ENCODE assay signal across 25 cellular contexts in genomic region chr11:78587446-78587845, GRCh38.
"Had no signal": no experiment of that assay in that cellular context is flagged by ENCODE, and none has a peak within 500 bp of the region (broad histone marks: within the 10 kb centered on the region; RNA-seq: fewer than 3 reads in every experiment).

No MANE protein-coding gene starts in this region.

- DNase-seq: IMR-90, Karpas-422, KG1, MG63, NCI-H1092, NCI-H1105 treated with DMSO at 0.1 percent for 48 hours, NCI-H1417 treated with DMSO at 0.1 percent for 48 hours, NCI-H146, NCI-H1694 treated with DMSO at 0.1 percent for 48 hours, NCI-H1930, NCI-H2081, NCI-H2171, NCI-H226, NCI-H446, NCI-H510A, NCI-H524 treated with DMSO at 0.1 percent for 48 hours, NCI-H69, NCI-H774, Right ventricle myocardium superior, RPMI8226, SIG-M5, SK-N-SH, SW 1271 had no signal

- H3K4me1 ChIP-seq: SJSA1 had no signal

- H3K36me3 ChIP-seq: MG63, SJSA1 had no signal

- H3K27ac ChIP-seq: SJSA1 had no signal

- H3K27me3 ChIP-seq: MG63, SJSA1 had no signal

- H3K9ac ChIP-seq: SK-N-SH had no signal

- FAIRE-seq: RCC 7860 had no signal

- H3K9me2 ChIP-seq: SK-N-SH had no signal

- H3K9me3 ChIP-seq: SJSA1 had no signal

- H3K4me3 ChIP-seq: MG63, SJSA1 had no signal

- H3K4me2 ChIP-seq: SK-N-SH had no signal
